ENCODE assay signal across 8 cellular contexts in genomic region chr7:157432957-157433576, GRCh38.
DNase-seq lines count a peak whose midpoint lies in the region; ATAC-seq and TF ChIP-seq lines count a peak whose summit lies in the region.

No MANE protein-coding gene starts in this region.

- H3K4me2 ChIP-seq in PC-9, result no peak overlapping the region

- H2AFZ ChIP-seq in PC-9, result no peak overlapping the region

- ATAC-seq in HG03159 (IDR thresholded peaks at IDR 0.05; ENCODE audit: unreplicated experiment) (peak; percentile 60), gastroesophageal sphincter (peak; percentile 22)

- H3K9me3 ChIP-seq in PC-9 (ENCODE audit: insufficient read depth, low read depth) (no peaks in the 10 kb centered on the region), gastroesophageal sphincter (no peaks in the 10 kb centered on the region)

- no peaks in the 10 kb centered on the region for H3K9me3 Mint-ChIP-seq in activated T-helper 2 cell treated with anti-CD3 and anti-CD28 coated beads, Interferon-gamma antibody, Interleukin-2, Interleukin-4, amounts not matched to agents 10 μg/mL and 5 μg/mL and 100 μg/mL, durations not matched to agents 14 hours and 24 hours and 36 hours

- TF ChIP-seq CTCF in PC-9 (conservative IDR thresholded peaks at IDR 0.05), result peak; percentile 81
- peak in 3 of 4 experiments; percentile 54 to 69 (median 58) for TF ChIP-seq CTCF in gastroesophageal sphincter (IDR thresholded peaks at IDR 0.05)

- whole genome bisulfite sequencing in gastroesophageal sphincter (ENCODE audit: low coverage in 1 of 2), 2 donors, result 27 to 31% methylated on average over 9 to 18 of the region's 18 CpGs

- no peak for TF ChIP-seq POLR2A in gastroesophageal sphincter (IDR thresholded peaks at IDR 0.05)

- H3K4me3 ChIP-seq in PC-9, result no peak overlapping the region
- H3K4me3 ChIP-seq in gastroesophageal sphincter, result peak overlapping the region in 1 of 2 donors; percentile 25

- H3K9me2 ChIP-seq in PC-9 (ENCODE audit: insufficient read depth), result no peaks in the 10 kb centered on the region

- no peaks in the 10 kb centered on the region for H3K36me3 Mint-ChIP-seq in activated T-helper 2 cell treated with anti-CD3 and anti-CD28 coated beads, Interferon-gamma antibody, Interleukin-2, Interleukin-4, amounts not matched to agents 10 μg/mL and 5 μg/mL and 100 μg/mL, durations not matched to agents 14 hours and 24 hours and 36 hours (ENCODE audit: low read depth)

- CTCF ChIA-PET in PC-9 (lab: Charles Lee), result interaction anchor here (0.6 kb wide), 1 partner anchor 231 kb away, joined by 3 read pairs; no protein-coding TSS in a partner anchor

- H3K27ac ChIP-seq in PC-9 (no peak overlapping the region), gastroesophageal sphincter (no peak overlapping the region)

- no peaks in the 10 kb centered on the region for H3K36me3 ChIP-seq in PC-9 (ENCODE audit: low read depth)
- no peaks in the 10 kb centered on the region for H3K36me3 ChIP-seq in gastroesophageal sphincter

- H3K4me3 Mint-ChIP-seq in activated T-helper 2 cell treated with anti-CD3 and anti-CD28 coated beads, Interferon-gamma antibody, Interleukin-2, Interleukin-4, amounts not matched to agents 10 μg/mL and 5 μg/mL and 100 μg/mL, durations not matched to agents 14 hours and 24 hours and 36 hours (ENCODE audit: low read depth), result peak overlapping the region; percentile 58

- intact Hi-C loops in PC-9 (cut with micrococcal nuclease; ENCODE audit: unreplicated experiment) (no loop called here), posterior cingulate gyrus (cut with DNase I) (loop anchor here (2.0 to 10.0 kb wide), 3 partner anchors 252 to 976 kb away; no protein-coding TSS in a partner anchor)
- intact Hi-C loops in activated T-helper 2 cell treated with anti-CD3 and anti-CD28 coated beads, Interferon-gamma antibody, Interleukin-2, Interleukin-4, amounts not matched to agents 10 μg/mL and 5 μg/mL and 100 μg/mL, durations not matched to agents 14 hours and 24 hours and 36 hours (cut with micrococcal nuclease), result loop anchor here (1.0 to 5.0 kb wide), 2 partner anchors 254 to 442 kb away; no protein-coding TSS in a partner anchor

- no TSS peak for BruUV-seq in PC-9 (replicated peaks; lab: Mats Ljungman, UMichigan)

- H3K27me3 ChIP-seq in PC-9 (ENCODE audit: insufficient read depth, low read depth), result peaks cover 15% of the 10 kb centered on the region; the same call in 1 of the 2 replicates
- peaks cover under 1% of the 10 kb centered on the region for H3K27me3 ChIP-seq in gastroesophageal sphincter

- DNase-seq in COR-L47 (lab: John Stamatoyannopoulos, UW), result peak; percentile 60
- no peak for DNase-seq in PC-9
- peak; percentile 43 for DNase-seq in activated T-helper 2 cell treated with anti-CD3 and anti-CD28 coated beads, Interferon-gamma antibody, Interleukin-2, Interleukin-4, amounts not matched to agents 10 μg/mL and 5 μg/mL and 100 μg/mL, durations not matched to agents 14 hours and 24 hours and 36 hours (ENCODE audit: low spot score)
- peak in 9 of 10 donors; percentile 34 to 92 (median 66) for DNase-seq in posterior cingulate gyrus
- no peak for DNase-seq in SKM-1 treated with dmso at 0.1 percent for 144 hours (lab: John Stamatoyannopoulos, UW; ENCODE audit: unreplicated experiment)
- DNase-seq in NCI-H446 treated with DMSO at 0.1 percent for 48 hours (lab: John Stamatoyannopoulos, UW), result no peak

- peaks cover 20% of the 10 kb centered on the region for H3F3A ChIP-seq in PC-9 (ENCODE audit: insufficient read depth, low read depth)

- POLR2A ChIA-PET in PC-9 (lab: Charles Lee; ENCODE audit: unreplicated experiment), result no interaction called here

- no peaks in the 10 kb centered on the region for H3K4me1 ChIP-seq in PC-9 (replicated peaks; ENCODE audit: insufficient read depth)
- H3K4me1 ChIP-seq in gastroesophageal sphincter, result peaks cover 0 to 12% (median 6%) of the 10 kb centered on the region in 3 donors

- peaks cover 14% of the 10 kb centered on the region for H3K4me1 Mint-ChIP-seq in activated T-helper 2 cell treated with anti-CD3 and anti-CD28 coated beads, Interferon-gamma antibody, Interleukin-2, Interleukin-4, amounts not matched to agents 10 μg/mL and 5 μg/mL and 100 μg/mL, durations not matched to agents 14 hours and 24 hours and 36 hours (ENCODE audit: low read depth)

- no peaks in the 10 kb centered on the region for H3K27me3 Mint-ChIP-seq in activated T-helper 2 cell treated with anti-CD3 and anti-CD28 coated beads, Interferon-gamma antibody, Interleukin-2, Interleukin-4, amounts not matched to agents 10 μg/mL and 5 μg/mL and 100 μg/mL, durations not matched to agents 14 hours and 24 hours and 36 hours (ENCODE audit: low read depth)

- TF ChIP-seq EP300 in gastroesophageal sphincter (IDR thresholded peaks at IDR 0.05), result no peak

- H4K20me1 ChIP-seq in PC-9 (ENCODE audit: insufficient read depth), result 0 out of 2 replicates have a peak, but pooled peaks cover 4% of the 10 kb centered on the region

- no peak overlapping the region for H3K27ac Mint-ChIP-seq in activated T-helper 2 cell treated with anti-CD3 and anti-CD28 coated beads, Interferon-gamma antibody, Interleukin-2, Interleukin-4, amounts not matched to agents 10 μg/mL and 5 μg/mL and 100 μg/mL, durations not matched to agents 14 hours and 24 hours and 36 hours

- H3K79me2 ChIP-seq in PC-9 (ENCODE audit: low read depth), result no peaks in the 10 kb centered on the region

Comparison
In these comparisons a context has a peak if more than half of its experiments do, and no peak if none do; other contexts are left out.
1. DNase-seq: peak in COR-L47 (single experiment), activated T-helper 2 cell treated with anti-CD3 and anti-CD28 coated beads, Interferon-gamma antibody, Interleukin-2, Interleukin-4, amounts not matched to agents 10 μg/mL and 5 μg/mL and 100 μg/mL, durations not matched to agents 14 hours and 24 hours and 36 hours (single experiment) and posterior cingulate gyrus (9 of 10); none in PC-9 (0 of 2), SKM-1 treated with dmso at 0.1 percent for 144 hours (single experiment) and NCI-H446 treated with DMSO at 0.1 percent for 48 hours (single experiment).